ENCODE assay signal across 15 cellular contexts in the genomic region with DNA sequence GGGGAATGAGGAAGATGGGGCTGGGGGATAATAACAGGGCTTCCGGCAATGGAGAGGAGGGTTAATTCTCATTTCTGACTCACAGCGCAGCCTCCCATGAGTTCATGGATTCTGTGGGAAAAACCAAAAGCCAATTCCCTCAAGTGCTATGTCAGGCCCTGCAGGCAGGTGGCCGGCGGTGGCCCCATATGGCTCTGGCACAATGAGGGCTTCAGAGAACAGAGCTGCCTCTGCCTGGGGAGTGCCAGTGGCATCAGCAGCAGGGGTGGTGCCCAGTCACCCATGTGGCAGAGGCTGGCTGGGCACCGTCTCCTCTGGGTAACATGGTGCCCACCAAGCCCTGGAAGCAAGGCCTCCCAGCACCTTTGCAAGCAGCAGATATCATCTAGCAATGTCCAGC.
A peak's percentile ranks its signal among the peaks of the same experiment; 100 is the strongest.
DNase-seq lines count a peak whose midpoint lies in the region; ATAC-seq, FAIRE-seq and TF ChIP-seq lines count a peak whose summit lies in the region.
"Had no signal": no experiment of that assay in that cellular context is flagged by ENCODE, and none has a peak within 500 bp of the region (broad histone marks: within the 10 kb centered on the region; RNA-seq: fewer than 3 reads in every experiment).

No MANE protein-coding gene starts in this region.

- H3K9me3 ChIP-seq in HepG2 (ENCODE audit: low read length) (no peaks in the 10 kb centered on the region), right lobe of liver (no peaks in the 10 kb centered on the region), T-helper 17 cell (ENCODE audit: control insufficient read depth, low read length, poor library complexity, severe bottlenecking) (no peaks in the 10 kb centered on the region), vagina (no peaks in the 10 kb centered on the region), HAP-1 (no peaks in the 10 kb centered on the region)

- H3K27ac Mint-ChIP-seq in T-helper 17 cell: peak overlapping the region; percentile 66
- H3K27ac Mint-ChIP-seq in activated T-cell treated with anti-CD3 and anti-CD28 coated beads, Interleukin-2, amount 50 U/mL, for 72 hours: no peak overlapping the region
- H3K27ac Mint-ChIP-seq: activated naive CD4-positive, alpha-beta T cell treated with anti-CD3 and anti-CD28 coated beads, Interleukin-2, amount 50 U/mL, for 24 hours; stimulated activated naive B cell treated with anti-CD40 and anti-IgM and Interleukin-4, amounts not matched to agents 10 μg/mL and 1 μg/mL and 100 μg/mL, for 72 hours had no signal

- H3K4me1 Mint-ChIP-seq in T-helper 17 cell: peaks cover 21% of the 10 kb centered on the region
- peaks cover 30% of the 10 kb centered on the region for H3K4me1 Mint-ChIP-seq in activated T-cell treated with anti-CD3 and anti-CD28 coated beads, Interleukin-2, amount 50 U/mL, for 72 hours (ENCODE audit: low read depth)

- H3K27ac ChIP-seq in HepG2 (ENCODE audit: extremely low read length, insufficient read depth, low read length) (no peak overlapping the region), right lobe of liver (peak overlapping the region in 1 of 3 donors; percentile 70), vagina (no peak overlapping the region)

- CTCF ChIA-PET in HepG2 (lab: Yijun Ruan, JAX; ENCODE audit: low intra/inter-chr PET ratio, low total read pairs): no interaction called here

- no peaks in the 10 kb centered on the region for H3K27me3 Mint-ChIP-seq in T-helper 17 cell
- no peaks in the 10 kb centered on the region for H3K27me3 Mint-ChIP-seq in activated T-cell treated with anti-CD3 and anti-CD28 coated beads, Interleukin-2, amount 50 U/mL, for 72 hours (ENCODE audit: low read depth)
- H3K27me3 Mint-ChIP-seq: activated naive CD4-positive, alpha-beta T cell treated with anti-CD3 and anti-CD28 coated beads, Interleukin-2, amount 50 U/mL, for 24 hours had no signal

- DNase-seq in HepG2 (ENCODE audit: low spot score) (no peak), right lobe of liver (no peak), T-helper 17 cell (no peak), fibroblast of villous mesenchyme (ENCODE audit: low read depth) (no peak), vagina (ENCODE audit: extremely low spot score in 2 of 2) (no peak), HAP-1 (ENCODE audit: low spot score in 2 of 2) (no peak)
- no peak for DNase-seq in activated T-cell treated with anti-CD3 and anti-CD28 coated beads, Interleukin-2, amount 50 U/mL, for 72 hours
- DNase-seq: cortex of kidney; EL; GOT3; NCI-H510A; stimulated activated CD4-positive, alpha-beta T cell treated with anti-CD3 and anti-CD28 coated beads, Interleukin-4, amount 100 ng/mL, for 4 hours; stimulated activated naive B cell treated with anti-CD40 and anti-IgM and Interleukin-4, amounts not matched to agents 10 μg/mL and 1 μg/mL and 100 μg/mL, for 72 hours had no signal

- TF ChIP-seq EP300 in HepG2 (IDR thresholded peaks at IDR 0.05; ENCODE audit: low read depth in 2 of 2, low read length in 2 of 2): no peak
- TF ChIP-seq EP300 in HepG2 (CRISPR knock-in tag; IDR thresholded peaks at IDR 0.05; ENCODE audit: borderline replicate concordance): no peak

- ATAC-seq in HepG2: peak; percentile 30
- no peak for ATAC-seq in right lobe of liver
- no peak for ATAC-seq in T-helper 17 cell
- ATAC-seq in activated T-cell treated with anti-CD3 and anti-CD28 coated beads, Interleukin-2, amount 50 U/mL, for 72 hours (replicated peaks in 1 of 2): no peak
- no peak for ATAC-seq in GM21529 (IDR thresholded peaks at IDR 0.05; ENCODE audit: unreplicated experiment)
- ATAC-seq: stimulated activated naive B cell treated with anti-CD40 and anti-IgM and Interleukin-4, amounts not matched to agents 10 μg/mL and 1 μg/mL and 100 μg/mL, for 72 hours had no signal

- H3K4me2 ChIP-seq in HepG2 (ENCODE audit: low read depth, low read length): peak overlapping the region; percentile 63

- POLR2A ChIA-PET in HepG2 (lab: Yijun Ruan, JAX): interaction anchor here (1.2 to 2.5 kb wide), 3 partner anchors 18 to 61 kb away, joined by 4 to 10 read pairs (median 8); no protein-coding TSS in a partner anchor

- H2AFZ ChIP-seq in HepG2 (ENCODE audit: low read length): no peak overlapping the region

- H3K4me1 ChIP-seq in HepG2 (ENCODE audit: insufficient read depth, low read length): peaks cover 59% of the 10 kb centered on the region
- peaks cover 0 to 27% (median 11%) of the 10 kb centered on the region in 4 donors for H3K4me1 ChIP-seq in right lobe of liver
- H3K4me1 ChIP-seq in vagina: peaks cover 41% of the 10 kb centered on the region
- H3K4me1 ChIP-seq in HAP-1: peaks cover 2% of the 10 kb centered on the region

- no peak for FAIRE-seq in HepG2 (lab: Jason Lieb, UNC)

- BruUV-seq in HepG2 (replicated peaks; lab: Mats Ljungman, UMichigan): no TSS peak

- H3K9me3 Mint-ChIP-seq in activated T-cell treated with anti-CD3 and anti-CD28 coated beads, Interleukin-2, amount 50 U/mL, for 72 hours: no peaks in the 10 kb centered on the region
- H3K9me3 Mint-ChIP-seq: activated naive CD4-positive, alpha-beta T cell treated with anti-CD3 and anti-CD28 coated beads, Interleukin-2, amount 50 U/mL, for 24 hours; stimulated activated naive B cell treated with anti-CD40 and anti-IgM and Interleukin-4, amounts not matched to agents 10 μg/mL and 1 μg/mL and 100 μg/mL, for 72 hours had no signal

- H4K20me1 ChIP-seq in HepG2 (ENCODE audit: insufficient read depth, low read length): no peaks in the 10 kb centered on the region

- no peak overlapping the region for H3K4me3 Mint-ChIP-seq in T-helper 17 cell
- H3K4me3 Mint-ChIP-seq in activated T-cell treated with anti-CD3 and anti-CD28 coated beads, Interleukin-2, amount 50 U/mL, for 72 hours: no peak overlapping the region
- H3K4me3 Mint-ChIP-seq: activated naive CD4-positive, alpha-beta T cell treated with anti-CD3 and anti-CD28 coated beads, Interleukin-2, amount 50 U/mL, for 24 hours; stimulated activated naive B cell treated with anti-CD40 and anti-IgM and Interleukin-4, amounts not matched to agents 10 μg/mL and 1 μg/mL and 100 μg/mL, for 72 hours had no signal

- no peaks in the 10 kb centered on the region for H3K36me3 ChIP-seq in HepG2 (replicated peaks in 1 of 2; ENCODE audit: control insufficient read depth in 1 of 2, insufficient read depth in 2 of 2, low read length in 2 of 2)
- H3K36me3 ChIP-seq in right lobe of liver: no peaks in the 10 kb centered on the region
- no peaks in the 10 kb centered on the region for H3K36me3 ChIP-seq in vagina
- no peaks in the 10 kb centered on the region for H3K36me3 ChIP-seq in HAP-1 (replicated peaks)

- TF ChIP-seq POLR2A in HepG2 (IDR thresholded peaks at IDR 0.05; ENCODE audit: insufficient read depth in 1 of 2, low read depth in 2 of 2, low read length in 2 of 2) (no peak), right lobe of liver (IDR thresholded peaks at IDR 0.05) (no peak), vagina (IDR thresholded peaks at IDR 0.05) (no peak)

- TF ChIP-seq RAD21 in HepG2 (CRISPR knock-in tag; IDR thresholded peaks at IDR 0.05): no peak

- intact Hi-C loops in HepG2 (cut with micrococcal nuclease; ENCODE audit: unreplicated experiment): loop anchor here (2.0 to 10.0 kb wide), 3 partner anchors 132 to 670 kb away; no protein-coding TSS in a partner anchor
- intact Hi-C loops in right lobe of liver (cut with DNase I): loop anchor here in 1 of 2 donors (5.0 kb wide), 1 partner anchor 122 kb away; no protein-coding TSS in a partner anchor
- intact Hi-C loops in vagina (cut with DNase I): loop anchor here (10.0 kb wide), 2 partner anchors 130 to 340 kb away; a partner anchor contains a TSS

- H3K9ac ChIP-seq in HepG2 (ENCODE audit: insufficient read depth, low read depth, low read length): no peak overlapping the region

- 97% methylated on average over 2 of the region's 5 CpGs for WGBS in HepG2 (ENCODE audit: low lambda C conversion rate)
- WGBS in right lobe of liver (ENCODE audit: insufficient coverage, low coverage, low lambda C conversion rate, missing lambda C conversion rate): no CpG with 5 or more reads among the region's 5 CpGs

- TF ChIP-seq CTCF in HepG2 (CRISPR knock-in tag; IDR thresholded peaks at IDR 0.05) (0 out of 2 replicates have a peak, but pooled peaks have one; percentile 19), right lobe of liver (IDR thresholded peaks at IDR 0.05) (peak in 1 of 4 donors; percentile 8), fibroblast of villous mesenchyme (IDR thresholded peaks at IDR 0.05; ENCODE audit: insufficient read depth, low read depth, low read length) (peak; percentile 32), vagina (IDR thresholded peaks at IDR 0.05) (no peak)

- H3K4me3 ChIP-seq in HepG2 (replicated peaks in 1 of 3; ENCODE audit: insufficient read depth in 1 of 3, low read depth in 2 of 3, low read length in 3 of 3) (no peak overlapping the region), right lobe of liver (no peak overlapping the region), fibroblast of villous mesenchyme (ENCODE audit: low read depth, low read length) (no peak overlapping the region), vagina (no peak overlapping the region), HAP-1 (no peak overlapping the region)

- no peaks in the 10 kb centered on the region for H3K79me2 ChIP-seq in HepG2 (ENCODE audit: insufficient read depth, low read length)

- in situ Hi-C loops in HepG2 (cut with HindIII; ENCODE audit: extremely low pct_ligation_motif_present, low pct_unique_long_range_greater_than_20kb) (no loop called here), HAP-1 (cut with MboI; ENCODE audit: low sequenced_read_pairs) (loop anchor here (10.0 kb wide), 1 partner anchor 670 kb away; no protein-coding TSS in a partner anchor)

- no peaks in the 10 kb centered on the region for H3K36me3 Mint-ChIP-seq in T-helper 17 cell (ENCODE audit: low read depth)
- no peaks in the 10 kb centered on the region for H3K36me3 Mint-ChIP-seq in activated T-cell treated with anti-CD3 and anti-CD28 coated beads, Interleukin-2, amount 50 U/mL, for 72 hours (ENCODE audit: insufficient read depth in 2 of 2)
- H3K36me3 Mint-ChIP-seq: activated naive CD4-positive, alpha-beta T cell treated with anti-CD3 and anti-CD28 coated beads, Interleukin-2, amount 50 U/mL, for 24 hours; stimulated activated naive B cell treated with anti-CD40 and anti-IgM and Interleukin-4, amounts not matched to agents 10 μg/mL and 1 μg/mL and 100 μg/mL, for 72 hours had no signal

- H3K27me3 ChIP-seq in HepG2 (ENCODE audit: control insufficient read depth in 1 of 2, insufficient read depth in 2 of 2, low read length in 2 of 2) (no peaks in the 10 kb centered on the region), right lobe of liver (no peaks in the 10 kb centered on the region), vagina (no peaks in the 10 kb centered on the region), HAP-1 (ENCODE audit: low read depth) (no peaks in the 10 kb centered on the region)

TF ChIP-seq in HepG2, 621 proteins besides CTCF, POLR2A, EP300 and RAD21:
- no peak for TF ChIP-seq TAF15 (IDR thresholded peaks at IDR 0.05; ENCODE audit: low read depth, low read length, poor library complexity, severe bottlenecking)
- no peak for TF ChIP-seq ONECUT2 (CRISPR knock-in tag; IDR thresholded peaks at IDR 0.05)
- TF ChIP-seq HNRNPL (IDR thresholded peaks at IDR 0.05; ENCODE audit: low read depth, low read length): peak; percentile 85
- TF ChIP-seq IRX3 (CRISPR knock-in tag; IDR thresholded peaks at IDR 0.05; ENCODE audit: borderline replicate concordance, low read depth): 0 out of 2 replicates have a peak, but pooled peaks have one; percentile 26
- peak; percentile 18; the same call in 1 of the 2 replicates for TF ChIP-seq ZNF768 (CRISPR knock-in tag; IDR thresholded peaks at IDR 0.05)
- TF ChIP-seq KLF6 (CRISPR knock-in tag; IDR thresholded peaks at IDR 0.05): no peak

Comparison
In these comparisons a context has a peak if more than half of its experiments do, and no peak if none do; other contexts are left out.
1. CTCF ChIP-seq: peak in HepG2 (single experiment) and fibroblast of villous mesenchyme (single experiment); none in vagina (0 of 3).